In genomic region chr14:95265106-95266094, GRCh38 we compare ENCODE assay signal across 8 cellular contexts. TPM values are rescaled to one million over a fixed set of nuclear protein-coding genes. Genes with fewer than 3 reads are reported as not detected.
DNase-seq lines count a peak whose midpoint lies in the region; ATAC-seq, FAIRE-seq and TF ChIP-seq lines count a peak whose summit lies in the region.

No MANE protein-coding gene starts in this region.

- H3K4me1 ChIP-seq in Panc1 (ENCODE audit: control insufficient read depth, insufficient read depth, low read length) (peaks cover 23% of the 10 kb centered on the region; the same call in 1 of the 2 replicates), GM12878 (ENCODE audit: control insufficient read depth, insufficient read depth, low read length) (peaks cover 49% of the 10 kb centered on the region)

- POLR2A ChIA-PET in Panc1 (lab: Charles Lee), result no interaction called here
- POLR2A ChIA-PET in GM12878 (lab: Charles Lee), result interaction anchor here (1.0 to 1.5 kb wide), 3 partner anchors 16 to 62 kb away, joined by 3 to 11 read pairs (median 4); no protein-coding TSS in a partner anchor

- CTCF ChIA-PET in Panc1 (lab: Charles Lee) (no interaction called here), GM12878 (lab: Yijun Ruan, JAX) (interaction anchor here (0.6 to 2.0 kb wide), 10 partner anchors 16 to 96 kb away, joined by 3 to 5 read pairs (median 3); no protein-coding TSS in a partner anchor)

- no peak for TF ChIP-seq CTCF in Panc1 (IDR thresholded peaks at IDR 0.05)
- no peak for TF ChIP-seq CTCF in GM12878 (IDR thresholded peaks at IDR 0.05 in 2 of 3, conservative IDR thresholded peaks at IDR 0.05 in 1 of 3; ENCODE audit: control insufficient read depth in 2 of 3, extremely low read depth in 1 of 3, insufficient read depth in 1 of 3, low read depth in 3 of 3, low read length in 3 of 3)

- H3K36me3 ChIP-seq in Panc1 (ENCODE audit: control insufficient read depth, insufficient read depth, low read length), result no peaks in the 10 kb centered on the region
- no peaks in the 10 kb centered on the region for H3K36me3 ChIP-seq in GM12878 (ENCODE audit: control insufficient read depth in 2 of 2, insufficient read depth in 2 of 2, low read length in 1 of 2)

- H3K4me3 Mint-ChIP-seq in stimulated activated effector memory CD8-positive, alpha-beta T cell treated with anti-CD3 and anti-CD28 coated beads, Interleukin-12 subunit alpha, Interleukin-12 subunit beta, amount 100 ng/mL, for 72 hours, result no peak overlapping the region

- H3K9ac ChIP-seq in GM12878 (ENCODE audit: control insufficient read depth, insufficient read depth, low read length), result peak overlapping the region; percentile 66

- H3K4me2 ChIP-seq in GM12878 (ENCODE audit: control insufficient read depth, insufficient read depth), result peak overlapping the region; percentile 99

- H3K4me1 Mint-ChIP-seq in stimulated activated effector memory CD8-positive, alpha-beta T cell treated with anti-CD3 and anti-CD28 coated beads, Interleukin-12 subunit alpha, Interleukin-12 subunit beta, amount 100 ng/mL, for 72 hours, result peaks cover 23% of the 10 kb centered on the region

- in situ Hi-C loops in Panc1 (cut with HindIII; ENCODE audit: low pct_unique_long_range_greater_than_20kb, low sequenced_read_pairs), result no loop called here
- in situ Hi-C loops in GM12878 (cut with MboI), result no loop called here

- DNase-seq in Daoy (ENCODE audit: low read depth) (peak; percentile 96), HPDE6-E6E7 (ENCODE audit: extremely low spot score) (peak; percentile 88), Panc1 (ENCODE audit: low read depth, low spot score) (peak; percentile 95), GM12878 (ENCODE audit: low read depth, low spot score) (peak; percentile 96), left lobe of liver (ENCODE audit: low spot score) (no peak), NCI-H1930 (lab: John Stamatoyannopoulos, UW) (no peak)
- DNase-seq in stimulated activated effector memory CD8-positive, alpha-beta T cell treated with anti-CD3 and anti-CD28 coated beads, Interleukin-12 subunit alpha, Interleukin-12 subunit beta, amount 100 ng/mL, for 72 hours (ENCODE audit: low spot score in 2 of 2), result peak in 1 of 2 donors; percentile 64

- intact Hi-C loops in Panc1 (cut with micrococcal nuclease; ENCODE audit: unreplicated experiment), result no loop called here
- intact Hi-C loops in GM12878 (cut with micrococcal nuclease; ENCODE audit: unreplicated experiment), result loop anchor here (2.0 to 5.0 kb wide), 5 partner anchors 49 to 108 kb away; partner anchors contain the start of gene DICER1

- H3K9me3 ChIP-seq in Panc1 (ENCODE audit: control insufficient read depth, insufficient read depth, low read depth, low read length), result no peaks in the 10 kb centered on the region
- H3K9me3 ChIP-seq in GM12878 (replicated peaks; ENCODE audit: control insufficient read depth, insufficient read depth, low read length), result no peaks in the 10 kb centered on the region

- H3K79me2 ChIP-seq in GM12878 (ENCODE audit: control insufficient read depth, insufficient read depth, low read length), result no peaks in the 10 kb centered on the region

- no peaks in the 10 kb centered on the region for H3K9me3 Mint-ChIP-seq in stimulated activated effector memory CD8-positive, alpha-beta T cell treated with anti-CD3 and anti-CD28 coated beads, Interleukin-12 subunit alpha, Interleukin-12 subunit beta, amount 100 ng/mL, for 72 hours

- peak overlapping the region; percentile 23; the same call in 1 of the 2 replicates for H2AFZ ChIP-seq in GM12878 (ENCODE audit: control insufficient read depth, low read depth, low read length)

- no peaks in the 10 kb centered on the region for H3K27me3 ChIP-seq in Panc1 (ENCODE audit: control insufficient read depth, insufficient read depth, low read length)
- H3K27me3 ChIP-seq in GM12878 (replicated peaks in 1 of 2; ENCODE audit: control insufficient read depth in 2 of 2, insufficient read depth in 2 of 2, low read length in 1 of 2), result no peaks in the 10 kb centered on the region

- no peaks in the 10 kb centered on the region for H4K20me1 ChIP-seq in GM12878 (ENCODE audit: control insufficient read depth, insufficient read depth)

- H3K4me3 ChIP-seq in Panc1 (ENCODE audit: low read depth in 2 of 2, low read length in 2 of 2), result peak overlapping the region; percentile 9 to 44
- peak overlapping the region; percentile 54; the same call in 1 of the 2 replicates for H3K4me3 ChIP-seq in GM12878

- H3K36me3 Mint-ChIP-seq in stimulated activated effector memory CD8-positive, alpha-beta T cell treated with anti-CD3 and anti-CD28 coated beads, Interleukin-12 subunit alpha, Interleukin-12 subunit beta, amount 100 ng/mL, for 72 hours, result no peaks in the 10 kb centered on the region

- peak; percentile 38; the same call in 1 of the 2 replicates for TF ChIP-seq RAD21 in GM12878 (IDR thresholded peaks at IDR 0.05; ENCODE audit: insufficient read depth, low read depth, low read length)

- peak; percentile 98 to 100 for TF ChIP-seq EP300 in GM12878 (IDR thresholded peaks at IDR 0.05; ENCODE audit: borderline replicate concordance in 1 of 2, control insufficient read depth in 1 of 2, low read depth in 2 of 2, low read length in 2 of 2)

- 3% methylated on average over 12 of the region's 12 CpGs for WGBS in GM12878 (ENCODE audit: insufficient coverage, insufficient replicate concordance, low lambda C conversion rate, missing lambda C conversion rate)

- ATAC-seq in GM21423 (IDR thresholded peaks at IDR 0.05; ENCODE audit: unreplicated experiment) (peak; percentile 93), Panc1 (peak; percentile 94), GM12878 (peak; percentile 91), left lobe of liver (peak; percentile 59)
- peak; percentile 82 for ATAC-seq in stimulated activated effector memory CD8-positive, alpha-beta T cell treated with anti-CD3 and anti-CD28 coated beads, Interleukin-12 subunit alpha, Interleukin-12 subunit beta, amount 100 ng/mL, for 72 hours

- H3K27ac ChIP-seq in Panc1 (ENCODE audit: low read length) (peak overlapping the region; percentile 92), GM12878 (ENCODE audit: control insufficient read depth, insufficient read depth) (peak overlapping the region; percentile 92)

- RAD21 ChIA-PET in GM12878 (lab: Charles Lee; ENCODE audit: unreplicated experiment), result interaction anchor here (0.7 to 2.2 kb wide), 12 partner anchors 10 to 96 kb away, joined by 3 to 9 read pairs (median 4); no protein-coding TSS in a partner anchor

- BruUV-seq in Panc1 (replicated peaks; lab: Mats Ljungman, UMichigan) (no TSS peak), GM12878 (replicated peaks; lab: Mats Ljungman, UMichigan) (TSS peak; percentile 39)

- peak overlapping the region; percentile 6 for H3K27ac Mint-ChIP-seq in stimulated activated effector memory CD8-positive, alpha-beta T cell treated with anti-CD3 and anti-CD28 coated beads, Interleukin-12 subunit alpha, Interleukin-12 subunit beta, amount 100 ng/mL, for 72 hours

- TF ChIP-seq POLR2A in GM12878 (IDR thresholded peaks at IDR 0.05; ENCODE audit: low read depth, low read length), result no peak

- peak; percentile 81 for FAIRE-seq in GM12878 (lab: Jason Lieb, UNC)

- SMC1A ChIA-PET in GM12878 (lab: Charles Lee; ENCODE audit: uncharacterized antibody, unreplicated experiment), result interaction anchor here (0.6 to 3.6 kb wide), 20 partner anchors 12 to 227 kb away, joined by 3 to 16 read pairs (median 4); no protein-coding TSS in a partner anchor

TF ChIP-seq in GM12878, 131 proteins besides CTCF, POLR2A, EP300 and RAD21 (continues in another document):
- peak; percentile 100 for TF ChIP-seq FOXM1 (IDR thresholded peaks at IDR 0.05; ENCODE audit: low read depth, low read length)
- TF ChIP-seq TAF1 (IDR thresholded peaks at IDR 0.05; ENCODE audit: borderline replicate concordance, low read depth, low read length), result peak; percentile 12; the same call in 1 of the 2 replicates
- no peak for TF ChIP-seq PAX8 (IDR thresholded peaks at IDR 0.05)

RNA-seq across cellular contexts. Expression of gene CLMN, which starts 54.3 kb away (rescaled TPM):
- total RNA-seq in Daoy (2014; rRNA removed; shearing (Covaris generic)), result 3.5 and 4.2 TPM in 2 replicates
- total RNA-seq in Panc1 (2021; ENCODE audit: unreplicated experiment) (34.9 TPM), GM12878 (2014; rRNA removed) (13.1 and 13.6 TPM in 2 replicates), GM12878 (2014; rRNA removed; fragmentation: Illumina TruSeq; extraction: Trizol) (19.9 and 20.3 TPM in 2 replicates), GM12878 (2021) (40.2 and 40.4 TPM in 2 replicates), left lobe of liver (67.7 TPM)
- polyA plus RNA-seq in Panc1 (2012; ENCODE audit: insufficient read length), result 11.4 TPM
- total RNA-seq in GM12878 (2013; cell fraction: nucleolus; rRNA removed), result 113 and 120 TPM in 2 replicates
- 7.5 TPM for polyA plus RNA-seq in GM12878 (2011; ENCODE audit: low read depth)
- polyA plus RNA-seq in GM12878 (2011; rRNA removed) (10.2 and 12.1 TPM in 2 replicates), GM12878 (2014; fragmentation: Illumina TruSeq; extraction: Trizol) (21.0 and 24.3 TPM in 2 replicates), GM12878 (2014; fragmentation: Nextera tagmentation; extraction: Ambion mirVana) (10 to 100 TPM in 1 of 2 experiments, 1 to 10 TPM in 1; 7.8 to 13.1 TPM), GM12878 (2014; rRNA removed) (15.6 and 16.8 TPM in 2 replicates), GM12878 (2016; fragmentation: Nextera tagmentation; extraction: Ambion mirVana) (10 to 100 TPM; 26.1 to 49.3 TPM)
- 6.8 and 7.1 TPM in 2 replicates for polyA plus RNA-seq in GM12878 (2011; cell fraction: cytosol; rRNA removed)
- 28.8 and 37.1 TPM in 2 replicates for polyA plus RNA-seq in GM12878 (2011; cell fraction: nucleus; rRNA removed)
- polyA plus RNA-seq in GM12878 (2012), result 10.5 and 13.6 TPM in 2 replicates
- 8.2 and 11.1 TPM in 2 replicates for polyA minus RNA-seq in GM12878 (2011; rRNA and poly(A)+ RNA removed)
- 3.2 and 4.5 TPM in 2 replicates for polyA minus RNA-seq in GM12878 (2011; cell fraction: cytosol; rRNA and poly(A)+ RNA removed)
- 11.0 and 12.8 TPM in 2 replicates for polyA minus RNA-seq in GM12878 (2011; cell fraction: nucleus; rRNA and poly(A)+ RNA removed)

Comparison
In these comparisons a context has a peak if more than half of its experiments do, and no peak if none do; other contexts are left out.
1. DNase-seq: peak in Daoy (single experiment), HPDE6-E6E7 (single experiment), Panc1 (single experiment) and GM12878 (single experiment); none in left lobe of liver (single experiment) and NCI-H1930 (0 of 2).
2. Peak in every context shown above with its lines, with median percentiles within 50 percentile points of each other: ATAC-seq.